Comparison of ENCODE assay signal across 10 cellular contexts in genomic region chr13:66659291-66660012, GRCh38.
DNase-seq lines count a peak whose midpoint lies in the region; ATAC-seq and TF ChIP-seq lines count a peak whose summit lies in the region.
"Had no signal": no experiment of that assay in that cellular context is flagged by ENCODE, and none has a peak within 500 bp of the region (broad histone marks: within the 10 kb centered on the region; RNA-seq: fewer than 3 reads in every experiment).

No MANE protein-coding gene starts in this region.

- no peak overlapping the region for H4K8ac ChIP-seq in mesenchymal stem cell (ENCODE audit: low read length)

- H2BK15ac ChIP-seq in mesenchymal stem cell (ENCODE audit: low read depth, poor library complexity, severe bottlenecking): no peak overlapping the region

- H3K36me3 ChIP-seq in HEK293 (ENCODE audit: control insufficient read depth in 2 of 2, insufficient read depth in 1 of 2, low read length in 2 of 2) (no peaks in the 10 kb centered on the region), mesenchymal stem cell (ENCODE audit: control insufficient read depth in 1 of 2, insufficient read depth in 2 of 2, low read depth in 1 of 2, low read length in 2 of 2) (no peaks in the 10 kb centered on the region)
- H3K36me3 ChIP-seq: ascending aorta had no signal

- peak overlapping the region; percentile 77 for H3K9ac ChIP-seq in mesenchymal stem cell (ENCODE audit: low read length)

- H3K18ac ChIP-seq in mesenchymal stem cell (ENCODE audit: low read depth in 1 of 2, low read length in 2 of 2): peak overlapping the region in 1 of 2 experiments; percentile 45

- H2BK12ac ChIP-seq in mesenchymal stem cell (ENCODE audit: low read length in 2 of 2): peak overlapping the region in 1 of 2 experiments; percentile 51

- CTCF ChIA-PET in HEK293 (lab: Yijun Ruan, JAX): interaction anchor here (0.7 kb wide), 1 partner anchor 1077 kb away, joined by 7 read pairs; no protein-coding TSS in a partner anchor
- CTCF ChIA-PET in activated naive CD4-positive, alpha-beta T cell treated with anti-CD3 and anti-CD28 coated beads, Interleukin-2, amount 10 ng/mL, durations not matched to agents 7 days and 5 days (lab: Charles Lee): no interaction called here

- H4K91ac ChIP-seq in mesenchymal stem cell (ENCODE audit: low read length): no peak overlapping the region

- no peaks in the 10 kb centered on the region for H3K27me3 Mint-ChIP-seq in activated naive CD4-positive, alpha-beta T cell treated with anti-CD3 and anti-CD28 coated beads, Interleukin-2, amount 10 ng/mL, durations not matched to agents 7 days and 5 days
- H3K27me3 Mint-ChIP-seq: type B pancreatic cell had no signal

- no peak overlapping the region for H2BK5ac ChIP-seq in mesenchymal stem cell (ENCODE audit: low read depth, low read length, poor library complexity, severe bottlenecking)

- ATAC-seq in GM18870 (IDR thresholded peaks at IDR 0.05; ENCODE audit: unreplicated experiment): peak; percentile 36

- H2BK120ac ChIP-seq in mesenchymal stem cell (ENCODE audit: low read depth, low read length): no peak overlapping the region

- H3K23ac ChIP-seq in mesenchymal stem cell (ENCODE audit: low read length in 2 of 2): no peak overlapping the region

- DNase-seq in HT1080 (ENCODE audit: low read depth): peak; percentile 28
- peak; percentile 46 for DNase-seq in mesenchymal stem cell
- DNase-seq in activated naive CD4-positive, alpha-beta T cell treated with anti-CD3 and anti-CD28 coated beads, Interleukin-2, amount 10 ng/mL, durations not matched to agents 7 days and 5 days: no peak
- no peak for DNase-seq in stimulated activated CD4-positive, alpha-beta T cell treated with anti-CD3 and anti-CD28 coated beads, Interleukin-4, amount 100 ng/mL, for 1 hour
- no peak for DNase-seq in HuH-7.5 (ENCODE audit: low spot score)
- no peak for DNase-seq in NCI-H446 (lab: John Stamatoyannopoulos, UW)

- H3K4me3 Mint-ChIP-seq in activated naive CD4-positive, alpha-beta T cell treated with anti-CD3 and anti-CD28 coated beads, Interleukin-2, amount 10 ng/mL, durations not matched to agents 7 days and 5 days: no peak overlapping the region
- H3K4me3 Mint-ChIP-seq: type B pancreatic cell had no signal

- peak overlapping the region in 1 of 2 experiments; percentile 22 for H3K14ac ChIP-seq in mesenchymal stem cell (ENCODE audit: low read length in 2 of 2)

- H3K4ac ChIP-seq in mesenchymal stem cell (ENCODE audit: low read depth in 1 of 2, low read length in 2 of 2): no peak overlapping the region

- 63% methylated on average over 4 of the region's 5 CpGs for WGBS in mesenchymal stem cell

- no peaks in the 10 kb centered on the region for H3K4me1 Mint-ChIP-seq in activated naive CD4-positive, alpha-beta T cell treated with anti-CD3 and anti-CD28 coated beads, Interleukin-2, amount 10 ng/mL, durations not matched to agents 7 days and 5 days

- H2AK5ac ChIP-seq in mesenchymal stem cell (ENCODE audit: low read length, severe bottlenecking): no peak overlapping the region

- no peaks in the 10 kb centered on the region for H3K27me3 ChIP-seq in mesenchymal stem cell (ENCODE audit: control insufficient read depth in 1 of 2, insufficient read depth in 1 of 2, low read length in 2 of 2)
- H3K27me3 ChIP-seq: ascending aorta had no signal

- no peak overlapping the region for H3K27ac Mint-ChIP-seq in activated naive CD4-positive, alpha-beta T cell treated with anti-CD3 and anti-CD28 coated beads, Interleukin-2, amount 10 ng/mL, durations not matched to agents 7 days and 5 days
- H3K27ac Mint-ChIP-seq: type B pancreatic cell had no signal

- H2AFZ ChIP-seq in mesenchymal stem cell (ENCODE audit: low read depth, low read length): no peak overlapping the region

- no peaks in the 10 kb centered on the region for H3K9me3 ChIP-seq in HEK293 (ENCODE audit: control insufficient read depth, insufficient read depth, low read depth, low read length)
- H3K9me3 ChIP-seq in mesenchymal stem cell (ENCODE audit: control insufficient read depth, low read length): no peaks in the 10 kb centered on the region
- H3K9me3 ChIP-seq: ascending aorta had no signal

- TF ChIP-seq CTCF in HEK293 (tag by site-specific recombination; IDR thresholded peaks at IDR 0.05): no peak

- no peaks in the 10 kb centered on the region for H3K36me3 Mint-ChIP-seq in activated naive CD4-positive, alpha-beta T cell treated with anti-CD3 and anti-CD28 coated beads, Interleukin-2, amount 10 ng/mL, durations not matched to agents 7 days and 5 days
- H3K36me3 Mint-ChIP-seq: type B pancreatic cell had no signal

- H3K27ac ChIP-seq in HEK293 (ENCODE audit: extremely low read depth, low read depth, low read length) (no peak overlapping the region), mesenchymal stem cell (ENCODE audit: low read length, poor library complexity, severe bottlenecking) (no peak overlapping the region)
- H3K27ac ChIP-seq: ascending aorta had no signal

- H3K4me1 ChIP-seq in HEK293 (ENCODE audit: control insufficient read depth, insufficient read depth, low read length) (no peaks in the 10 kb centered on the region), mesenchymal stem cell (ENCODE audit: control insufficient read depth, insufficient read depth, low read depth, low read length) (peaks cover 2% of the 10 kb centered on the region)
- H3K4me1 ChIP-seq: ascending aorta had no signal

- no peaks in the 10 kb centered on the region for H3K79me1 ChIP-seq in mesenchymal stem cell (replicated peaks; ENCODE audit: low read length, poor library complexity, severe bottlenecking)

- POLR2A ChIA-PET in HEK293 (lab: Yijun Ruan, JAX): no interaction called here

- no peak overlapping the region for H3K4me2 ChIP-seq in mesenchymal stem cell (ENCODE audit: low read length, poor library complexity, severe bottlenecking)

- H3K9me3 Mint-ChIP-seq in activated naive CD4-positive, alpha-beta T cell treated with anti-CD3 and anti-CD28 coated beads, Interleukin-2, amount 10 ng/mL, durations not matched to agents 7 days and 5 days: no peaks in the 10 kb centered on the region
- H3K9me3 Mint-ChIP-seq: type B pancreatic cell had no signal

- H3K4me3 ChIP-seq in HEK293 (ENCODE audit: low read depth, low read length) (no peak overlapping the region), mesenchymal stem cell (ENCODE audit: insufficient read depth in 1 of 2, low read depth in 1 of 2, low read length in 2 of 2) (peak overlapping the region in 1 of 2 experiments; percentile 49)

TF ChIP-seq in HEK293, 187 proteins besides CTCF, POLR2A, EP300 and RAD21:
- TF ChIP-seq ZNF239 (tag by site-specific recombination; IDR thresholded peaks at IDR 0.05) (no peak), HOXC10 (CRISPR knock-in tag; IDR thresholded peaks at IDR 0.05) (no peak), TCF7L2 (IDR thresholded peaks at IDR 0.05; ENCODE audit: borderline replicate concordance, low read depth, low read length) (peak; percentile 67), WT1 (tag by site-specific recombination; IDR thresholded peaks at IDR 0.05) (0 out of 2 replicates have a peak, but pooled peaks have one; percentile 55), ZNF18 (tag by site-specific recombination; IDR thresholded peaks at IDR 0.05) (no peak), ZSCAN5A (tag by site-specific recombination; IDR thresholded peaks at IDR 0.05) (no peak), YY1 (tag by site-specific recombination; IDR thresholded peaks at IDR 0.05) (no peak), ZNF624 (tag by site-specific recombination; IDR thresholded peaks at IDR 0.05) (no peak), ZNF10 (tag by site-specific recombination; IDR thresholded peaks at IDR 0.05) (no peak), SP7 (tag by site-specific recombination; IDR thresholded peaks at IDR 0.05) (no peak), SALL2 (tag by site-specific recombination; IDR thresholded peaks at IDR 0.05; ENCODE audit: borderline replicate concordance) (no peak), ZNF785 (tag by site-specific recombination; IDR thresholded peaks at IDR 0.05) (no peak), ZNF133 (tag by site-specific recombination; IDR thresholded peaks at IDR 0.05) (0 out of 2 replicates have a peak, but pooled peaks have one; percentile 25), TRIM28 (IDR thresholded peaks at IDR 0.05; ENCODE audit: borderline replicate concordance, low read length) (peak; percentile 85; the same call in 1 of the 2 replicates), ZNF670 (tag by site-specific recombination; IDR thresholded peaks at IDR 0.05; ENCODE audit: low read depth) (no peak), GFI1B (tag by site-specific recombination; IDR thresholded peaks at IDR 0.05) (no peak)

Comparison
In these comparisons a context has a peak if more than half of its experiments do, and no peak if none do; other contexts are left out.
1. DNase-seq: peak in HT1080 (single experiment) and mesenchymal stem cell (single experiment); none in activated naive CD4-positive, alpha-beta T cell treated with anti-CD3 and anti-CD28 coated beads, Interleukin-2, amount 10 ng/mL, durations not matched to agents 7 days and 5 days (single experiment), stimulated activated CD4-positive, alpha-beta T cell treated with anti-CD3 and anti-CD28 coated beads, Interleukin-4, amount 100 ng/mL, for 1 hour (single experiment), HuH-7.5 (single experiment) and NCI-H446 (0 of 2).